ENCODE assay signal across 30 cellular contexts in genomic region chr3:113218679-113219040, GRCh38. TPM values are rescaled to one million over a fixed set of nuclear protein-coding genes. Genes with fewer than 3 reads are reported as not detected.
"Had no signal": no experiment of that assay in that cellular context is flagged by ENCODE, and none has a peak within 500 bp of the region (broad histone marks: within the 10 kb centered on the region; RNA-seq: fewer than 3 reads in every experiment).

No MANE protein-coding gene starts in this region.

- H3K9me3 Mint-ChIP-seq: activated naive CD4-positive, alpha-beta T cell treated with anti-CD3 and anti-CD28 coated beads for 36 hours; activated naive CD8-positive, alpha-beta T cell treated with anti-CD3 and anti-CD28 coated beads for 36 hours; activated T-helper 1 cell treated with anti-CD3 and anti-CD28 coated beads, Interleukin-12 subunit alpha, Interleukin-12 subunit beta, Interleukin-2, Interleukin-4 antibody, amounts not matched to agents 30 ng/mL and 10 ng/mL and 1 ng/mL, durations not matched to agents 14 hours and 24 hours and 36 hours; endodermal cell; natural killer cell treated with Interleukin-12 subunit alpha and Interleukin-12 subunit beta and Interleukin-15 and Interleukin-18, amount 100 ng/mL, for 72 hours had no signal

- H3K4me1 ChIP-seq: ascending aorta, prostate gland had no signal

- H3K9me3 ChIP-seq: ascending aorta, mucosa of descending colon, pancreas, prostate gland, sigmoid colon, tibial nerve had no signal

- DNase-seq: activated CD4-positive, alpha-beta T cell treated with anti-CD3 and anti-CD28 coated beads for 48 hours; activated CD4-positive, alpha-beta T cell treated with anti-CD3 and anti-CD28 coated beads, Interleukin-2, amount 50 U/mL, for 48 hours; activated CD8-positive, alpha-beta memory T cell treated with anti-CD3 and anti-CD28 coated beads for 24 hours; activated effector memory CD4-positive, alpha-beta T cell treated with anti-CD3 and anti-CD28 coated beads, Interleukin-2, amount 50 U/mL, for 16 hours; activated naive CD4-positive, alpha-beta T cell treated with anti-CD3 and anti-CD28 coated beads for 36 hours; activated naive CD8-positive, alpha-beta T cell treated with anti-CD3 and anti-CD28 coated beads for 36 hours; brain microvascular endothelial cell; caudate nucleus; endodermal cell; foreskin keratinocyte; left ventricle myocardium superior; mucosa of descending colon; nucleus accumbens; pancreas; retina; sigmoid colon; small intestine; stimulated activated naive CD4-positive, alpha-beta T cell; SW 1271; T-helper 17 cell; T1000; WERI-Rb-1 had no signal

- H3K4me1 Mint-ChIP-seq: T-helper 17 cell had no signal

- H3K4me3 ChIP-seq: ascending aorta, mucosa of descending colon, pancreas, prostate gland, sigmoid colon, tibial nerve had no signal

- H3K4me3 Mint-ChIP-seq: activated naive CD4-positive, alpha-beta T cell treated with anti-CD3 and anti-CD28 coated beads for 36 hours; activated naive CD8-positive, alpha-beta T cell treated with anti-CD3 and anti-CD28 coated beads for 36 hours; activated T-helper 1 cell treated with anti-CD3 and anti-CD28 coated beads, Interleukin-12 subunit alpha, Interleukin-12 subunit beta, Interleukin-2, Interleukin-4 antibody, amounts not matched to agents 30 ng/mL and 10 ng/mL and 1 ng/mL, durations not matched to agents 14 hours and 24 hours and 36 hours; endodermal cell; natural killer cell treated with Interleukin-12 subunit alpha and Interleukin-12 subunit beta and Interleukin-15 and Interleukin-18, amount 100 ng/mL, for 72 hours; T-helper 17 cell had no signal

- ATAC-seq: activated CD4-positive, CD25-positive, alpha-beta regulatory T cell treated with anti-CD3 and anti-CD28 coated beads, Interleukin-2, amount 50 U/mL, for 24 hours; esophagus mucosa; foreskin keratinocyte; left ventricle myocardium superior; mucosa of descending colon; natural killer cell treated with Interleukin-12 subunit alpha and Interleukin-12 subunit beta and Interleukin-15 and Interleukin-18, amount 100 ng/mL, for 72 hours; pancreas; T-helper 17 cell had no signal

- H3K27me3 ChIP-seq: ascending aorta, brain microvascular endothelial cell, foreskin keratinocyte, pancreas, sigmoid colon, tibial nerve had no signal

- H3K27ac Mint-ChIP-seq: activated naive CD4-positive, alpha-beta T cell treated with anti-CD3 and anti-CD28 coated beads for 36 hours; activated naive CD8-positive, alpha-beta T cell treated with anti-CD3 and anti-CD28 coated beads for 36 hours; activated T-helper 1 cell treated with anti-CD3 and anti-CD28 coated beads, Interleukin-12 subunit alpha, Interleukin-12 subunit beta, Interleukin-2, Interleukin-4 antibody, amounts not matched to agents 30 ng/mL and 10 ng/mL and 1 ng/mL, durations not matched to agents 14 hours and 24 hours and 36 hours; endodermal cell; natural killer cell treated with Interleukin-12 subunit alpha and Interleukin-12 subunit beta and Interleukin-15 and Interleukin-18, amount 100 ng/mL, for 72 hours; T-helper 17 cell had no signal

- H3K27ac ChIP-seq: ascending aorta, brain microvascular endothelial cell, foreskin keratinocyte, pancreas, tibial nerve, WERI-Rb-1 had no signal

- H3K36me3 Mint-ChIP-seq: activated naive CD8-positive, alpha-beta T cell treated with anti-CD3 and anti-CD28 coated beads for 36 hours; natural killer cell treated with Interleukin-12 subunit alpha and Interleukin-12 subunit beta and Interleukin-15 and Interleukin-18, amount 100 ng/mL, for 72 hours had no signal

- H3K36me3 ChIP-seq: brain microvascular endothelial cell, pancreas, prostate gland, WERI-Rb-1 had no signal

RNA-seq across cellular contexts. Expression of gene BOC, which starts 7.3 kb away (rescaled TPM):
- total RNA-seq: lung microvascular endothelial cell, T-helper 17 cell had no signal
